ENCODE assay signal across 1 cellular context in the genomic region with DNA sequence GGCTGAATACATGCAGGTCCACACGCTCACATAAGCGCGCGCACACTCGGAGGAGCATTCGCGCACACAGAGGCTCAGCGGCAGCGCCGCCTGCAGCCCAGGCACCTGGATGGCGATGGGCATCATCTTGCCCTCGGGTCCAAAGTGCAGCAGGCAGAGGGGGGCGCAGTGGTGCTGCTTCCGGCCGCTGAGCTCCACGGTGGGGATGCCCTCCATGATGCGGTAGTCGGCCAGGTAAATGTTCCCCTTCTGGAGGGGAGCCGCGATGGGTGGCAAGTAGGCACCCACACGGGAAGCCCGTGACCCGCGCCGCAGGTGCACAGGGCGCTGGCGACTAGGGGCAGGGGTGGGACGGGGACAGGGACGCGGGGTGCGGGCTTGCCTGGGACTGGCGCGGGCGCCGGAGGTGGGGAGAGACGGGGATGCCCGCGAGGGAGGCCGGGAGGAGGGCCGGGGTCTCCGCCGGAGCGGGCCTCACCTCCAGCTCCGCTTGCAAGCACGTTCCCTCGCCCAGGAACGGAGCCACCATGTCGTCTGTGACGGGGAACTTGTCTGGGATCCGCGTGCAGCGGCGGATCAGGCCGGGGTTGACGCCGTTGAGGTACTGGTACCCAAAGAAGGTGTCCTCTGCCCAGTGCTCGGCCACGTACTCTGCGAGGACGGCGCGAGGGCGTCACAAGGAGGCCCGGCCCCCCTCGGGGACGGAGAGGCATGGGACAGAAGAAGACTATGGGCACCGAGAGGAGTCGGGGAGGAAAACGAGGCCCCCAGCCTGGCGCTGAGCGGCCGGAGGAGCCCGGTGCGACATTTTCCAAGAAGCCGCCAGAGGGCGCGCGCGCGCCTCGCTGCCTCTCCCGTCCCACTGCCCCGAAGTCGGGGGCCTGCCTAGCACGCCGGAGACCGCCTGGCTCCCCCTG.
TF ChIP-seq lines count a peak whose summit lies in the region.

No MANE protein-coding gene starts in this region.

TF ChIP-seq in HEK293, 187 proteins besides CTCF, POLR2A, EP300 and RAD21 (continued from another document):
- TF ChIP-seq, protein P1, sequence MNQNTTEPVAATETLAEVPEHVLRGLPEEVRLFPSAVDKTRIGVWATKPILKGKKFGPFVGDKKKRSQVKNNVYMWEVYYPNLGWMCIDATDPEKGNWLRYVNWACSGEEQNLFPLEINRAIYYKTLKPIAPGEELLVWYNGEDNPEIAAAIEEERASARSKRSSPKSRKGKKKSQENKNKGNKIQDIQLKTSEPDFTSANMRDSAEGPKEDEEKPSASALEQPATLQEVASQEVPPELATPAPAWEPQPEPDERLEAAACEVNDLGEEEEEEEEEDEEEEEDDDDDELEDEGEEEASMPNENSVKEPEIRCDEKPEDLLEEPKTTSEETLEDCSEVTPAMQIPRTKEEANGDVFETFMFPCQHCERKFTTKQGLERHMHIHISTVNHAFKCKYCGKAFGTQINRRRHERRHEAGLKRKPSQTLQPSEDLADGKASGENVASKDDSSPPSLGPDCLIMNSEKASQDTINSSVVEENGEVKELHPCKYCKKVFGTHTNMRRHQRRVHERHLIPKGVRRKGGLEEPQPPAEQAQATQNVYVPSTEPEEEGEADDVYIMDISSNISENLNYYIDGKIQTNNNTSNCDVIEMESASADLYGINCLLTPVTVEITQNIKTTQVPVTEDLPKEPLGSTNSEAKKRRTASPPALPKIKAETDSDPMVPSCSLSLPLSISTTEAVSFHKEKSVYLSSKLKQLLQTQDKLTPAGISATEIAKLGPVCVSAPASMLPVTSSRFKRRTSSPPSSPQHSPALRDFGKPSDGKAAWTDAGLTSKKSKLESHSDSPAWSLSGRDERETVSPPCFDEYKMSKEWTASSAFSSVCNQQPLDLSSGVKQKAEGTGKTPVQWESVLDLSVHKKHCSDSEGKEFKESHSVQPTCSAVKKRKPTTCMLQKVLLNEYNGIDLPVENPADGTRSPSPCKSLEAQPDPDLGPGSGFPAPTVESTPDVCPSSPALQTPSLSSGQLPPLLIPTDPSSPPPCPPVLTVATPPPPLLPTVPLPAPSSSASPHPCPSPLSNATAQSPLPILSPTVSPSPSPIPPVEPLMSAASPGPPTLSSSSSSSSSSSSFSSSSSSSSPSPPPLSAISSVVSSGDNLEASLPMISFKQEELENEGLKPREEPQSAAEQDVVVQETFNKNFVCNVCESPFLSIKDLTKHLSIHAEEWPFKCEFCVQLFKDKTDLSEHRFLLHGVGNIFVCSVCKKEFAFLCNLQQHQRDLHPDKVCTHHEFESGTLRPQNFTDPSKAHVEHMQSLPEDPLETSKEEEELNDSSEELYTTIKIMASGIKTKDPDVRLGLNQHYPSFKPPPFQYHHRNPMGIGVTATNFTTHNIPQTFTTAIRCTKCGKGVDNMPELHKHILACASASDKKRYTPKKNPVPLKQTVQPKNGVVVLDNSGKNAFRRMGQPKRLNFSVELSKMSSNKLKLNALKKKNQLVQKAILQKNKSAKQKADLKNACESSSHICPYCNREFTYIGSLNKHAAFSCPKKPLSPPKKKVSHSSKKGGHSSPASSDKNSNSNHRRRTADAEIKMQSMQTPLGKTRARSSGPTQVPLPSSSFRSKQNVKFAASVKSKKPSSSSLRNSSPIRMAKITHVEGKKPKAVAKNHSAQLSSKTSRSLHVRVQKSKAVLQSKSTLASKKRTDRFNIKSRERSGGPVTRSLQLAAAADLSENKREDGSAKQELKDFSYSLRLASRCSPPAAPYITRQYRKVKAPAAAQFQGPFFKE (tag by site-specific recombination; IDR thresholded peaks at IDR 0.05; ENCODE audit: borderline replicate concordance) = no peak
- peak; percentile 85 for TF ChIP-seq BCL11B (tag by site-specific recombination; IDR thresholded peaks at IDR 0.05; ENCODE audit: low read depth)
- TF ChIP-seq ZNF585B (tag by site-specific recombination; IDR thresholded peaks at IDR 0.05) = 0 out of 2 replicates have a peak, but pooled peaks have one; percentile 23
- no peak for TF ChIP-seq ZNF214 (tag by site-specific recombination; IDR thresholded peaks at IDR 0.05; ENCODE audit: borderline replicate concordance)
- peak; percentile 59 for TF ChIP-seq KLF8 (tag by site-specific recombination; IDR thresholded peaks at IDR 0.05)
- 0 out of 2 replicates have a peak, but pooled peaks have one; percentile 59 for TF ChIP-seq ZNF391 (tag by site-specific recombination; IDR thresholded peaks at IDR 0.05; ENCODE audit: borderline replicate concordance, low read depth)
- TF ChIP-seq RBAK (tag by site-specific recombination; IDR thresholded peaks at IDR 0.05) = no peak
- peak; percentile 37 for TF ChIP-seq SP3 (tag by site-specific recombination; IDR thresholded peaks at IDR 0.05)
- TF ChIP-seq KLF7 (tag by site-specific recombination; IDR thresholded peaks at IDR 0.05; ENCODE audit: borderline replicate concordance) = no peak
- peak; percentile 89 for TF ChIP-seq ZNF76 (tag by site-specific recombination; IDR thresholded peaks at IDR 0.05; ENCODE audit: borderline replicate concordance, low read depth)
- TF ChIP-seq KLF16 (tag by site-specific recombination; IDR thresholded peaks at IDR 0.05) = 0 out of 2 replicates have a peak, but pooled peaks have one; percentile 45
- TF ChIP-seq ZNF837 (tag by site-specific recombination; IDR thresholded peaks at IDR 0.05) = peak; percentile 22; the same call in 1 of the 2 replicates
- TF ChIP-seq ZXDB (tag by site-specific recombination; IDR thresholded peaks at IDR 0.05) = peak; percentile 57; the same call in 1 of the 2 replicates
- TF ChIP-seq ZNF623 (tag by site-specific recombination; IDR thresholded peaks at IDR 0.05) = no peak
- 0 out of 2 replicates have a peak, but pooled peaks have one; percentile 36 for TF ChIP-seq REPIN1 (tag by site-specific recombination; IDR thresholded peaks at IDR 0.05; ENCODE audit: low read depth)
- peak; percentile 27; the same call in 1 of the 2 replicates for TF ChIP-seq ZFP69B (tag by site-specific recombination; IDR thresholded peaks at IDR 0.05)
- TF ChIP-seq ZNF174 (tag by site-specific recombination; IDR thresholded peaks at IDR 0.05) = no peak
- TF ChIP-seq MEIS1 (CRISPR knock-in tag; IDR thresholded peaks at IDR 0.05; ENCODE audit: borderline replicate concordance) = 0 out of 2 replicates have a peak, but pooled peaks have one; percentile 21
- no peak; the same call in 1 of the 2 replicates for TF ChIP-seq ZSCAN5A (tag by site-specific recombination; IDR thresholded peaks at IDR 0.05)
- no peak for TF ChIP-seq ZNF16 (tag by site-specific recombination; IDR thresholded peaks at IDR 0.05; ENCODE audit: low read depth)
- no peak for TF ChIP-seq ZNF558 (tag by site-specific recombination; IDR thresholded peaks at IDR 0.05)
- peak; percentile 45 for TF ChIP-seq GLIS1 (tag by site-specific recombination; IDR thresholded peaks at IDR 0.05)
- TF ChIP-seq, protein P2, sequence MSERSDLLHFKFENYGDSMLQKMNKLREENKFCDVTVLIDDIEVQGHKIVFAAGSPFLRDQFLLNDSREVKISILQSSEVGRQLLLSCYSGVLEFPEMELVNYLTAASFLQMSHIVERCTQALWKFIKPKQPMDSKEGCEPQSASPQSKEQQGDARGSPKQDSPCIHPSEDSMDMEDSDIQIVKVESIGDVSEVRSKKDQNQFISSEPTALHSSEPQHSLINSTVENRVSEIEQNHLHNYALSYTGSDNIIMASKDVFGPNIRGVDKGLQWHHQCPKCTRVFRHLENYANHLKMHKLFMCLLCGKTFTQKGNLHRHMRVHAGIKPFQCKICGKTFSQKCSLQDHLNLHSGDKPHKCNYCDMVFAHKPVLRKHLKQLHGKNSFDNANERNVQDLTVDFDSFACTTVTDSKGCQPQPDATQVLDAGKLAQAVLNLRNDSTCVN (tag by site-specific recombination; optimal IDR thresholded peaks at IDR 0.05) = peak; percentile 92
- no peak for TF ChIP-seq HOXA7 (CRISPR knock-in tag; IDR thresholded peaks at IDR 0.05; ENCODE audit: borderline replicate concordance)
- TF ChIP-seq, protein P3, sequence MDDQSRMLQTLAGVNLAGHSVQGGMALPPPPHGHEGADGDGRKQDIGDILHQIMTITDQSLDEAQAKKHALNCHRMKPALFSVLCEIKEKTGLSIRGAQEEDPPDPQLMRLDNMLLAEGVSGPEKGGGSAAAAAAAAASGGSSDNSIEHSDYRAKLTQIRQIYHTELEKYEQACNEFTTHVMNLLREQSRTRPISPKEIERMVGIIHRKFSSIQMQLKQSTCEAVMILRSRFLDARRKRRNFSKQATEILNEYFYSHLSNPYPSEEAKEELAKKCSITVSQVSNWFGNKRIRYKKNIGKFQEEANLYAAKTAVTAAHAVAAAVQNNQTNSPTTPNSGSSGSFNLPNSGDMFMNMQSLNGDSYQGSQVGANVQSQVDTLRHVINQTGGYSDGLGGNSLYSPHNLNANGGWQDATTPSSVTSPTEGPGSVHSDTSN (CRISPR knock-in tag; IDR thresholded peaks at IDR 0.05) = no peak
- TF ChIP-seq ZNF548 (tag by site-specific recombination; IDR thresholded peaks at IDR 0.05) = no peak
- peak; percentile 25 for TF ChIP-seq ZBTB48 (tag by site-specific recombination; IDR thresholded peaks at IDR 0.05)
- peak; percentile 68; the same call in 1 of the 2 replicates for TF ChIP-seq BCL11A (tag by site-specific recombination; IDR thresholded peaks at IDR 0.05; ENCODE audit: low read depth)
- TF ChIP-seq, protein P4, sequence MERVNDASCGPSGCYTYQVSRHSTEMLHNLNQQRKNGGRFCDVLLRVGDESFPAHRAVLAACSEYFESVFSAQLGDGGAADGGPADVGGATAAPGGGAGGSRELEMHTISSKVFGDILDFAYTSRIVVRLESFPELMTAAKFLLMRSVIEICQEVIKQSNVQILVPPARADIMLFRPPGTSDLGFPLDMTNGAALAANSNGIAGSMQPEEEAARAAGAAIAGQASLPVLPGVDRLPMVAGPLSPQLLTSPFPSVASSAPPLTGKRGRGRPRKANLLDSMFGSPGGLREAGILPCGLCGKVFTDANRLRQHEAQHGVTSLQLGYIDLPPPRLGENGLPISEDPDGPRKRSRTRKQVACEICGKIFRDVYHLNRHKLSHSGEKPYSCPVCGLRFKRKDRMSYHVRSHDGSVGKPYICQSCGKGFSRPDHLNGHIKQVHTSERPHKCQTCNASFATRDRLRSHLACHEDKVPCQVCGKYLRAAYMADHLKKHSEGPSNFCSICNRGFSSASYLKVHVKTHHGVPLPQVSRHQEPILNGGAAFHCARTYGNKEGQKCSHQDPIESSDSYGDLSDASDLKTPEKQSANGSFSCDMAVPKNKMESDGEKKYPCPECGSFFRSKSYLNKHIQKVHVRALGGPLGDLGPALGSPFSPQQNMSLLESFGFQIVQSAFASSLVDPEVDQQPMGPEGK (tag by site-specific recombination; IDR thresholded peaks at IDR 0.05) = peak; percentile 81
TF ChIP-seq in HEK293: peak in this region for 62.
